ENCODE assay signal across 8 cellular contexts in genomic region chr3:22959593-22959992, GRCh38.
DNase-seq lines count a peak whose midpoint lies in the region; ATAC-seq and TF ChIP-seq lines count a peak whose summit lies in the region.

No MANE protein-coding gene starts in this region.

- no peak overlapping the region for H3K4me3 ChIP-seq in fibroblast of pulmonary artery (replicated peaks; ENCODE audit: low read depth, low read length)
- H3K4me3 ChIP-seq in OCI-LY7 (ENCODE audit: low read depth, low read length, poor library complexity, severe bottlenecking) = no peak overlapping the region

- no peak overlapping the region for H3K27ac ChIP-seq in OCI-LY7 (ENCODE audit: low read depth, low read length, poor library complexity, severe bottlenecking)

- no peaks in the 10 kb centered on the region for H3K9me3 ChIP-seq in OCI-LY7 (ENCODE audit: low read length)

- no peaks in the 10 kb centered on the region for H3K79me2 ChIP-seq in OCI-LY7 (ENCODE audit: insufficient read depth, low read depth, low read length)

- H2AFZ ChIP-seq in OCI-LY7 (ENCODE audit: low read length) = no peak overlapping the region

- intact Hi-C loops in OCI-LY7 (cut with micrococcal nuclease; ENCODE audit: unreplicated experiment) = no loop called here

- no peak overlapping the region for H3K4me2 ChIP-seq in OCI-LY7 (ENCODE audit: low read length)

- H4K20me1 ChIP-seq in OCI-LY7 (ENCODE audit: insufficient read depth, low read length) = no peaks in the 10 kb centered on the region

- POLR2A ChIA-PET in OCI-LY7 (lab: Charles Lee) = no interaction called here

- no peaks in the 10 kb centered on the region for H3K9me2 ChIP-seq in OCI-LY7 (ENCODE audit: insufficient read depth, low read length)

- ATAC-seq in GM18508 (IDR thresholded peaks at IDR 0.05; ENCODE audit: insufficient read depth, unreplicated experiment) (peak; percentile 94), GM21390 (IDR thresholded peaks at IDR 0.05; ENCODE audit: unreplicated experiment) (peak; percentile 96), HG03064 (IDR thresholded peaks at IDR 0.05; ENCODE audit: low read depth, unreplicated experiment) (peak; percentile 85)

- CTCF ChIA-PET in OCI-LY7 (lab: Charles Lee; ENCODE audit: unreplicated experiment) = no interaction called here

- peak; percentile 3 for DNase-seq in fibroblast of pulmonary artery (ENCODE audit: low read depth)
- DNase-seq in GM19238 (ENCODE audit: insufficient read length, low spot score) = no peak
- DNase-seq in NCI-H69 (lab: John Stamatoyannopoulos, UW) = no peak
- no peak for DNase-seq in OCI-LY7 (ENCODE audit: low spot score)
- DNase-seq in middle frontal gyrus (ENCODE audit: extremely low spot score, low spot score) = no peak

- H3K36me3 ChIP-seq in OCI-LY7 (ENCODE audit: insufficient read depth, low read length) = no peaks in the 10 kb centered on the region

- no peaks in the 10 kb centered on the region for H3K4me1 ChIP-seq in OCI-LY7 (ENCODE audit: insufficient read depth, low read length, poor library complexity, severe bottlenecking)

- no TSS peak for BruUV-seq in OCI-LY7 (replicated peaks; lab: Mats Ljungman, UMichigan)

- no peak for TF ChIP-seq CTCF in fibroblast of pulmonary artery (IDR thresholded peaks at IDR 0.05; ENCODE audit: low read length, missing control alignments)
- no peak for TF ChIP-seq CTCF in OCI-LY7 (conservative IDR thresholded peaks at IDR 0.05; ENCODE audit: low read length)
